Comparison of ENCODE assay signal across 9 cellular contexts in the genomic region with DNA sequence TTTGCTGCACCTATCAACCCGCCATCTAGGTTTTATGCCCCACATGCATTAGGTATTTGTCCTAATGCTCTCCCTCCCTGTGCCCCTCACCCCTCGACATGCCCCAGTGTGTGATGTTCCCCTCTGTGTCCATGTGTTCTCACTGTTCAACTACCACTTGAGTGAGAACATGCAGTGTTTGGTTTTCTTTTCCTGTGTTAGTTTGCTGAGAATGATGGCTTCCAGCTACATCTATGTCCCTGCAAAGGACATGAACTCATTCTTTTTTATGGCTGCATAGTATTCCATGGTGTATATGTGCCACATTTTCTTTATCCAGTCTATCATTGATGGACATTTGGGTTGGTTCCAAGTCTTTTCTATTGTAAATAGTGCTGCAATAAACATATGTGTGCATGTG. TPM values are rescaled to one million over a fixed set of nuclear protein-coding genes. Genes with fewer than 3 reads are reported as not detected.
"Had no signal": no experiment of that assay in that cellular context is flagged by ENCODE, and none has a peak within 500 bp of the region (broad histone marks: within the 10 kb centered on the region; RNA-seq: fewer than 3 reads in every experiment).

No MANE protein-coding gene starts in this region.

RNA-seq across cellular contexts. Expression of gene KCNE5, which starts 12.5 kb away (rescaled TPM):
- total RNA-seq: dermis blood vessel endothelial cell, epithelial cell of proximal tubule, esophagus muscularis mucosa, fibroblast of villous mesenchyme, left colon, left lobe of liver, left ventricle myocardium inferior, mononuclear cell had no signal
- polyA plus RNA-seq: naive thymus-derived CD4-positive, alpha-beta T cell had no signal
